Comparison of ENCODE assay signal across 1 cellular context in the genomic region with DNA sequence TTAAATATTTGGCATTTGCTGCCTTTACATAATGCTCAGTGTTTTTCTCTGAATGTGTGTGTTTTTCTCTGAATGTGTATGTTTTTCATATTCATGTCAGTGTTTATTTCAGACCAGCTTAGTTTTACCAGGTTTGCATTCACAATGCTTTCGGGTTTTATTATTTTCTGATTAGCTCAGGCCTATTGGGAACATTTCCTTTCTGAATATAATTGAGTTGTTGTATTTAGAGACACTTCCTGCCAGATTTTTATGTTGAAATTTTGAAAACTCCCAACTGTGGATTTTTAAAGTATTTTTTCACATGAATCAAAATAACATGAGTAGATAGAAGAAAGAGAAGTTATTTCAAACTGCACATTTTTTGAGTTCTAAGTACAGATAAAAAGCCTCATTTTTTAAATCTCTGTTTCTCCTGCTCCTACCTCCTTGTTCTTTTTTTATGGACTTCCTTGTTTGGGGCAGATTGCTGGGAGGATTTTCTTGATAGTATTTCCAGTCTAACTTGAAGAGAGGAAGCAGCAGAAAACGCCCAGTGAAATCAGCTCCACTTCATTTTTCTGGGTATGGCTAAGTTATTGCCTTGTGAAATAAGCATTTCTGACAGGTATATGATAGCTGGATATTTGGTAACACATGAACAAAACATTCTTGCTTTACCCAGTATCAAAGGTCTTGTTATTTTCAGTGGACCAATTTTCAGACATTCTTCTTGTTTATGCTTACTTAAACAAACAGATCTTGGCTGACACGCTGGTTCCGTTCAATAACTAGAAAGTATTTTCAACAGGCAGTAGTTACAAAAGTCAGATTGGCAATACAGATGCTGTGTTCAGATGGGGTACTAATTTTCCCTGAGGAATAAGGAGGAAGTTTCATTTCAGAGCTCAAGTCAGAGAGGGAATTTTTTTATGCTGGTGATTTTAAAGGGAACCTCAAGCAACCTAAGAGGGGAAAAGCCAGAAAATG.
TF ChIP-seq lines count a peak whose summit lies in the region.

No MANE protein-coding gene starts in this region.

TF ChIP-seq in GM23338, 12 proteins besides CTCF, POLR2A, EP300 and RAD21 (continued from another document):
- TF ChIP-seq, protein P1, sequence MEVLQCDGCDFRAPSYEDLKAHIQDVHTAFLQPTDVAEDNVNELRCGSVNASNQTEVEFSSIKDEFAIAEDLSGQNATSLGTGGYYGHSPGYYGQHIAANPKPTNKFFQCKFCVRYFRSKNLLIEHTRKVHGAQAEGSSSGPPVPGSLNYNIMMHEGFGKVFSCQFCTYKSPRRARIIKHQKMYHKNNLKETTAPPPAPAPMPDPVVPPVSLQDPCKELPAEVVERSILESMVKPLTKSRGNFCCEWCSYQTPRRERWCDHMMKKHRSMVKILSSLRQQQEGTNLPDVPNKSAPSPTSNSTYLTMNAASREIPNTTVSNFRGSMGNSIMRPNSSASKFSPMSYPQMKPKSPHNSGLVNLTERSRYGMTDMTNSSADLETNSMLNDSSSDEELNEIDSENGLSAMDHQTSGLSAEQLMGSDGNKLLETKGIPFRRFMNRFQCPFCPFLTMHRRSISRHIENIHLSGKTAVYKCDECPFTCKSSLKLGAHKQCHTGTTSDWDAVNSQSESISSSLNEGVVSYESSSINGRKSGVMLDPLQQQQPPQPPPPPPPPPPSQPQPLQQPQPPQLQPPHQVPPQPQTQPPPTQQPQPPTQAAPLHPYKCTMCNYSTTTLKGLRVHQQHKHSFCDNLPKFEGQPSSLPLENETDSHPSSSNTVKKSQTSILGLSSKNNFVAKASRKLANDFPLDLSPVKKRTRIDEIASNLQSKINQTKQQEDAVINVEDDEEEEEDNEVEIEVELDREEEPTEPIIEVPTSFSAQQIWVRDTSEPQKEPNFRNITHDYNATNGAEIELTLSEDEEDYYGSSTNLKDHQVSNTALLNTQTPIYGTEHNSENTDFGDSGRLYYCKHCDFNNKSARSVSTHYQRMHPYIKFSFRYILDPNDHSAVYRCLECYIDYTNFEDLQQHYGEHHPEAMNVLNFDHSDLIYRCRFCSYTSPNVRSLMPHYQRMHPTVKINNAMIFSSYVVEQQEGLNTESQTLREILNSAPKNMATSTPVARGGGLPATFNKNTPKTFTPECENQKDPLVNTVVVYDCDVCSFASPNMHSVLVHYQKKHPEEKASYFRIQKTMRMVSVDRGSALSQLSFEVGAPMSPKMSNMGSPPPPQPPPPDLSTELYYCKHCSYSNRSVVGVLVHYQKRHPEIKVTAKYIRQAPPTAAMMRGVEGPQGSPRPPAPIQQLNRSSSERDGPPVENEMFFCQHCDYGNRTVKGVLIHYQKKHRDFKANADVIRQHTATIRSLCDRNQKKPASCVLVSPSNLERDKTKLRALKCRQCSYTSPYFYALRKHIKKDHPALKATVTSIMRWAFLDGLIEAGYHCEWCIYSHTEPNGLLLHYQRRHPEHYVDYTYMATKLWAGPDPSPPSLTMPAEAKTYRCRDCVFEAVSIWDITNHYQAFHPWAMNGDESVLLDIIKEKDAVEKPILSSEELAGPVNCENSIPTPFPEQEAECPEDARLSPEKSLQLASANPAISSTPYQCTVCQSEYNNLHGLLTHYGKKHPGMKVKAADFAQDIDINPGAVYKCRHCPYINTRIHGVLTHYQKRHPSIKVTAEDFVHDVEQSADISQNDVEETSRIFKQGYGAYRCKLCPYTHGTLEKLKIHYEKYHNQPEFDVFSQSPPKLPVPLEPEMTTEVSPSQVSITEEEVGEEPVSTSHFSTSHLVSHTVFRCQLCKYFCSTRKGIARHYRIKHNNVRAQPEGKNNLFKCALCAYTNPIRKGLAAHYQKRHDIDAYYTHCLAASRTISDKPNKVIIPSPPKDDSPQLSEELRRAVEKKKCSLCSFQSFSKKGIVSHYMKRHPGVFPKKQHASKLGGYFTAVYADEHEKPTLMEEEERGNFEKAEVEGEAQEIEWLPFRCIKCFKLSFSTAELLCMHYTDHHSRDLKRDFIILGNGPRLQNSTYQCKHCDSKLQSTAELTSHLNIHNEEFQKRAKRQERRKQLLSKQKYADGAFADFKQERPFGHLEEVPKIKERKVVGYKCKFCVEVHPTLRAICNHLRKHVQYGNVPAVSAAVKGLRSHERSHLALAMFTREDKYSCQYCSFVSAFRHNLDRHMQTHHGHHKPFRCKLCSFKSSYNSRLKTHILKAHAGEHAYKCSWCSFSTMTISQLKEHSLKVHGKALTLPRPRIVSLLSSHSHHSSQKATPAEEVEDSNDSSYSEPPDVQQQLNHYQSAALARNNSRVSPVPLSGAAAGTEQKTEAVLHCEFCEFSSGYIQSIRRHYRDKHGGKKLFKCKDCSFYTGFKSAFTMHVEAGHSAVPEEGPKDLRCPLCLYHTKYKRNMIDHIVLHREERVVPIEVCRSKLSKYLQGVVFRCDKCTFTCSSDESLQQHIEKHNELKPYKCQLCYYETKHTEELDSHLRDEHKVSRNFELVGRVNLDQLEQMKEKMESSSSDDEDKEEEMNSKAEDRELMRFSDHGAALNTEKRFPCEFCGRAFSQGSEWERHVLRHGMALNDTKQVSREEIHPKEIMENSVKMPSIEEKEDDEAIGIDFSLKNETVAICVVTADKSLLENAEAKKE (CRISPR knock-in tag; IDR thresholded peaks at IDR 0.05), result no peak
- TF ChIP-seq, protein P2, sequence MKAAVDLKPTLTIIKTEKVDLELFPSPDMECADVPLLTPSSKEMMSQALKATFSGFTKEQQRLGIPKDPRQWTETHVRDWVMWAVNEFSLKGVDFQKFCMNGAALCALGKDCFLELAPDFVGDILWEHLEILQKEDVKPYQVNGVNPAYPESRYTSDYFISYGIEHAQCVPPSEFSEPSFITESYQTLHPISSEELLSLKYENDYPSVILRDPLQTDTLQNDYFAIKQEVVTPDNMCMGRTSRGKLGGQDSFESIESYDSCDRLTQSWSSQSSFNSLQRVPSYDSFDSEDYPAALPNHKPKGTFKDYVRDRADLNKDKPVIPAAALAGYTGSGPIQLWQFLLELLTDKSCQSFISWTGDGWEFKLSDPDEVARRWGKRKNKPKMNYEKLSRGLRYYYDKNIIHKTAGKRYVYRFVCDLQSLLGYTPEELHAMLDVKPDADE (IDR thresholded peaks at IDR 0.05), result no peak
- no peak for TF ChIP-seq CREB1 (CRISPR knock-in tag; IDR thresholded peaks at IDR 0.05; ENCODE audit: low read depth)
- TF ChIP-seq STAT1 (IDR thresholded peaks at IDR 0.05; ENCODE audit: unreplicated experiment), result no peak
- no peak for TF ChIP-seq EZH2phosphoT487 (IDR thresholded peaks at IDR 0.05; ENCODE audit: unreplicated experiment)
- no peak for TF ChIP-seq ZNF331 (CRISPR knock-in tag; IDR thresholded peaks at IDR 0.05; ENCODE audit: low read depth)
- TF ChIP-seq POLR2AphosphoS5 (IDR thresholded peaks at IDR 0.05; ENCODE audit: low read depth), result no peak
- TF ChIP-seq EZH2 (IDR thresholded peaks at IDR 0.05; ENCODE audit: low read depth, unreplicated experiment), result no peak
- no peak for TF ChIP-seq ZNF114 (CRISPR knock-in tag; IDR thresholded peaks at IDR 0.05)
- TF ChIP-seq, protein P3, sequence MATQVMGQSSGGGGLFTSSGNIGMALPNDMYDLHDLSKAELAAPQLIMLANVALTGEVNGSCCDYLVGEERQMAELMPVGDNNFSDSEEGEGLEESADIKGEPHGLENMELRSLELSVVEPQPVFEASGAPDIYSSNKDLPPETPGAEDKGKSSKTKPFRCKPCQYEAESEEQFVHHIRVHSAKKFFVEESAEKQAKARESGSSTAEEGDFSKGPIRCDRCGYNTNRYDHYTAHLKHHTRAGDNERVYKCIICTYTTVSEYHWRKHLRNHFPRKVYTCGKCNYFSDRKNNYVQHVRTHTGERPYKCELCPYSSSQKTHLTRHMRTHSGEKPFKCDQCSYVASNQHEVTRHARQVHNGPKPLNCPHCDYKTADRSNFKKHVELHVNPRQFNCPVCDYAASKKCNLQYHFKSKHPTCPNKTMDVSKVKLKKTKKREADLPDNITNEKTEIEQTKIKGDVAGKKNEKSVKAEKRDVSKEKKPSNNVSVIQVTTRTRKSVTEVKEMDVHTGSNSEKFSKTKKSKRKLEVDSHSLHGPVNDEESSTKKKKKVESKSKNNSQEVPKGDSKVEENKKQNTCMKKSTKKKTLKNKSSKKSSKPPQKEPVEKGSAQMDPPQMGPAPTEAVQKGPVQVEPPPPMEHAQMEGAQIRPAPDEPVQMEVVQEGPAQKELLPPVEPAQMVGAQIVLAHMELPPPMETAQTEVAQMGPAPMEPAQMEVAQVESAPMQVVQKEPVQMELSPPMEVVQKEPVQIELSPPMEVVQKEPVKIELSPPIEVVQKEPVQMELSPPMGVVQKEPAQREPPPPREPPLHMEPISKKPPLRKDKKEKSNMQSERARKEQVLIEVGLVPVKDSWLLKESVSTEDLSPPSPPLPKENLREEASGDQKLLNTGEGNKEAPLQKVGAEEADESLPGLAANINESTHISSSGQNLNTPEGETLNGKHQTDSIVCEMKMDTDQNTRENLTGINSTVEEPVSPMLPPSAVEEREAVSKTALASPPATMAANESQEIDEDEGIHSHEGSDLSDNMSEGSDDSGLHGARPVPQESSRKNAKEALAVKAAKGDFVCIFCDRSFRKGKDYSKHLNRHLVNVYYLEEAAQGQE (IDR thresholded peaks at IDR 0.05; ENCODE audit: unreplicated experiment), result no peak
